In genomic region chr14:55816225-55816624, GRCh38 we compare ENCODE assay signal across 27 cellular contexts.
"Had no signal": no experiment of that assay in that cellular context is flagged by ENCODE, and none has a peak within 500 bp of the region (broad histone marks: within the 10 kb centered on the region; RNA-seq: fewer than 3 reads in every experiment).

No MANE protein-coding gene starts in this region.

- H3K9me3 ChIP-seq: gastrocnemius medialis, lower lobe of right lung, neutrophil, psoas muscle, suprapubic skin, thyroid gland had no signal

- H3K4me1 Mint-ChIP-seq: memory B cell, nephron progenitor cell had no signal

- FAIRE-seq: endometrium had no signal

- H3K4me3 ChIP-seq: esophagus muscularis mucosa, gastrocnemius medialis, left ventricle myocardium inferior, lower lobe of right lung, psoas muscle, spleen, suprapubic skin, thyroid gland had no signal

- H3K27ac Mint-ChIP-seq: memory B cell; nephron progenitor cell; stimulated activated naive B cell treated with anti-CD40 and anti-IgM and Interleukin-4, amounts not matched to agents 10 μg/mL and 1 μg/mL and 100 μg/mL, for 72 hours; type B pancreatic cell had no signal

- H3K9me3 Mint-ChIP-seq: type B pancreatic cell had no signal

- H3K27me3 ChIP-seq: esophagus muscularis mucosa, gastrocnemius medialis, neutrophil, spleen, suprapubic skin, thyroid gland had no signal

- ATAC-seq: gastrocnemius medialis; left cardiac atrium; lower lobe of right lung; psoas muscle; sciatic nerve; stimulated activated naive B cell treated with anti-CD40 and anti-IgM and Interleukin-4, amounts not matched to agents 10 μg/mL and 1 μg/mL and 100 μg/mL, for 72 hours had no signal

- H3K36me3 ChIP-seq: esophagus muscularis mucosa, gastrocnemius medialis, left ventricle myocardium inferior, lower lobe of right lung, neutrophil, spleen, suprapubic skin, thyroid gland had no signal

- DNase-seq: cortex of kidney; effector memory CD4-positive, alpha-beta T cell; gastrocnemius medialis; glutamatergic neuron; immature natural killer cell; kidney; left cardiac atrium; left ventricle myocardium inferior; lower lobe of right lung; midbrain; nephron progenitor cell; psoas muscle; retina; spleen; stimulated activated CD4-positive, alpha-beta T cell treated with anti-CD3 and anti-CD28 coated beads, Interleukin-15, amount 100 ng/mL, for 24 hours; stimulated activated CD4-positive, alpha-beta T cell treated with anti-CD3 and anti-CD28 coated beads, Interleukin-1b, Interleukin-23, amount 100 ng/mL, for 48 hours; stimulated activated CD4-positive, alpha-beta T cell treated with anti-CD3 and anti-CD28 coated beads, Interleukin-4, amount 100 ng/mL, for 24 hours; stimulated activated naive B cell treated with anti-CD40 and anti-IgM and Interleukin-4, amounts not matched to agents 10 μg/mL and 1 μg/mL and 100 μg/mL, for 72 hours; thyroid gland had no signal

- H3K36me3 Mint-ChIP-seq: memory B cell; stimulated activated naive B cell treated with anti-CD40 and anti-IgM and Interleukin-4, amounts not matched to agents 10 μg/mL and 1 μg/mL and 100 μg/mL, for 72 hours; type B pancreatic cell had no signal

- H3K27ac ChIP-seq: epithelial cell of prostate, esophagus muscularis mucosa, gastrocnemius medialis, left ventricle myocardium inferior, lower lobe of right lung, neutrophil, psoas muscle, suprapubic skin had no signal

- H3K27me3 Mint-ChIP-seq: memory B cell, type B pancreatic cell had no signal

- H3K4me3 Mint-ChIP-seq: immature natural killer cell; memory B cell; nephron progenitor cell; stimulated activated naive B cell treated with anti-CD40 and anti-IgM and Interleukin-4, amounts not matched to agents 10 μg/mL and 1 μg/mL and 100 μg/mL, for 72 hours; type B pancreatic cell had no signal

- H3K4me1 ChIP-seq: esophagus muscularis mucosa, gastrocnemius medialis, left ventricle myocardium inferior, lower lobe of right lung, psoas muscle, suprapubic skin had no signal
